In the genomic region with DNA sequence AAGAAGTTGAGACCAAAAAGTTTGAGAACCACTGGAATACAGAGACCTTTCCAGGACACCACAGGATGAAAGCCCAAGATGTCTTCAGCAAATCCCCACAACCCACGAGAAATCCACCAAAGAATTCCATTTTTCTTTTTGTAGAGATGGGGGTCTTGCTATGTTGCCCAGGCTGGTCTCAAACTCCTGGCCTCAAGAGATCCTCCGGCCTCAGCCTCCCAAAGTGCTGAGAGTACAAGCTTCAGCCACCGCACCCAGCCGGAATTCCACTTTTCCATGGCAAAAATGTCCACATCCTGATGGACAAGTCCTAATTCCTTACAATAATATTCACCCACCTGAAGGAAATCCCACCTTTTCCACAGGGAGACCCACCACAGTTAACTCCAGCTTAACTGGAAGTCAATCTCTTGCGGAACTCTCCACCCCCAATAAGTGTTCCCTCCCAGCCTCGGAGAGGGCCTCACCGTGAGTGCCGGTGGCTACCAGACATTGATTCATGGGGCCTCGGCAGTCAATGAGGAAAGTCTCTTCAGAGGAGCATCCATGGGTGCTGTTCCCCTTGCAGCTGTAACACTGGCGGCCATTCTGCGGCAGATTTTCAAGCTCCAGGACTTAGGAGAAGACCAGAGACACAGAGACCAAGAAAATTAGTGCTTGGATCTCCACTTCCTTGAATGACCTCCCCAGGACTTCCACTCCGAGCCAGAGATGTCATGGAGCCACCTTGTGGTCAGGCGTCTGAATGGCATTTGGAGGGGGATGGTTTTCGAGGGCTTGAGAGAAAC, we compare ENCODE assay signal across 8 cellular contexts. TPM values are rescaled to one million over a fixed set of nuclear protein-coding genes. Genes with fewer than 3 reads are reported as not detected.
A peak's percentile ranks its signal among the peaks of the same experiment; 100 is the strongest.
DNase-seq lines count a peak whose midpoint lies in the region; ATAC-seq and TF ChIP-seq lines count a peak whose summit lies in the region.

No MANE protein-coding gene starts in this region.

- H3K4me3 Mint-ChIP-seq in activated T-cell treated with anti-CD3 and anti-CD28 coated beads, Interleukin-2, amount 50 U/mL, for 24 hours = no peak overlapping the region
- H3K4me3 Mint-ChIP-seq in neural progenitor cell = no peak overlapping the region

- no peak for ATAC-seq in HG03432 (IDR thresholded peaks at IDR 0.05; ENCODE audit: unreplicated experiment)
- no peak for ATAC-seq in HG02588 (IDR thresholded peaks at IDR 0.05; ENCODE audit: unreplicated experiment)

- peaks cover 35% of the 10 kb centered on the region for H3K36me3 Mint-ChIP-seq in activated T-cell treated with anti-CD3 and anti-CD28 coated beads, Interleukin-2, amount 50 U/mL, for 24 hours (ENCODE audit: low read depth)
- peaks cover 26% of the 10 kb centered on the region for H3K36me3 Mint-ChIP-seq in neural progenitor cell

- no peak overlapping the region for H3K27ac Mint-ChIP-seq in activated T-cell treated with anti-CD3 and anti-CD28 coated beads, Interleukin-2, amount 50 U/mL, for 24 hours
- H3K27ac Mint-ChIP-seq in neural progenitor cell = no peak overlapping the region

- no peak overlapping the region for H3K27ac ChIP-seq in neural progenitor cell

- H3K9me3 Mint-ChIP-seq in activated T-cell treated with anti-CD3 and anti-CD28 coated beads, Interleukin-2, amount 50 U/mL, for 24 hours = no peaks in the 10 kb centered on the region
- no peaks in the 10 kb centered on the region for H3K9me3 Mint-ChIP-seq in neural progenitor cell

- no peaks in the 10 kb centered on the region for H3K9me3 ChIP-seq in neural progenitor cell (ENCODE audit: low read depth)

- H3K36me3 ChIP-seq in neural progenitor cell = no peaks in the 10 kb centered on the region

- H3K79me2 ChIP-seq in neural progenitor cell (ENCODE audit: low read depth) = no peaks in the 10 kb centered on the region

- peaks cover 3% of the 10 kb centered on the region for H3F3A ChIP-seq in neural progenitor cell (ENCODE audit: low read depth)

- H3K4me3 ChIP-seq in fibroblast of villous mesenchyme (ENCODE audit: low read depth, low read length) (no peak overlapping the region), neural progenitor cell (no peak overlapping the region)

- TF ChIP-seq CTCF in GM13977 (IDR thresholded peaks at IDR 0.05; ENCODE audit: extremely low read depth, insufficient read depth, missing control alignments) (peak; percentile 67), fibroblast of villous mesenchyme (IDR thresholded peaks at IDR 0.05; ENCODE audit: insufficient read depth, low read depth, low read length) (peak; percentile 89), neural progenitor cell (IDR thresholded peaks at IDR 0.05) (peak; percentile 83)

- no peaks in the 10 kb centered on the region for H3K27me3 ChIP-seq in neural progenitor cell

- no peak overlapping the region for H2AFZ ChIP-seq in neural progenitor cell (replicated peaks)

- H4K20me1 ChIP-seq in neural progenitor cell (ENCODE audit: low read depth) = no peaks in the 10 kb centered on the region

- peak; percentile 40 to 67 for DNase-seq in AML-193 (lab: John Stamatoyannopoulos, UW)
- DNase-seq in GM13977 (ENCODE audit: low spot score) = peak; percentile 64
- peak; percentile 78 for DNase-seq in NCI-H69 (lab: John Stamatoyannopoulos, UW)
- peak; percentile 56 for DNase-seq in activated T-cell treated with anti-CD3 and anti-CD28 coated beads, Interleukin-2, amount 50 U/mL, for 24 hours
- DNase-seq in fibroblast of villous mesenchyme (ENCODE audit: low read depth) = peak; percentile 67
- peak; percentile 75 for DNase-seq in neural progenitor cell (ENCODE audit: low spot score)

- in situ Hi-C loops in GM13977 (cut with MboI; ENCODE audit: low pct_unique_long_range_greater_than_20kb, low sequenced_read_pairs, unreplicated experiment) = no loop called here

- no peaks in the 10 kb centered on the region for H3K27me3 Mint-ChIP-seq in activated T-cell treated with anti-CD3 and anti-CD28 coated beads, Interleukin-2, amount 50 U/mL, for 24 hours
- H3K27me3 Mint-ChIP-seq in neural progenitor cell (ENCODE audit: insufficient read depth, low read depth) = peaks cover 8% of the 10 kb centered on the region

- no peaks in the 10 kb centered on the region for H3K4me1 ChIP-seq in neural progenitor cell

- H3K4me2 ChIP-seq in neural progenitor cell = no peak overlapping the region

- no peak overlapping the region for H3K9ac ChIP-seq in neural progenitor cell

- no peaks in the 10 kb centered on the region for H3K4me1 Mint-ChIP-seq in activated T-cell treated with anti-CD3 and anti-CD28 coated beads, Interleukin-2, amount 50 U/mL, for 24 hours (ENCODE audit: low read depth)
- peaks cover 6% of the 10 kb centered on the region for H3K4me1 Mint-ChIP-seq in neural progenitor cell

RNA-seq across cellular contexts. Expression of gene CADM4, which starts 12.3 kb away (rescaled TPM):
- 7.7 and 22.0 TPM in 2 replicates for total RNA-seq in fibroblast of villous mesenchyme
- 7.7 and 28.6 TPM in 2 replicates for total RNA-seq in neural progenitor cell (ENCODE audit: low replicate concordance)

RNA-seq across cellular contexts. Expression of gene PLAUR, which starts 18.0 kb away (rescaled TPM):
- total RNA-seq in fibroblast of villous mesenchyme = 56.6 and 76.3 TPM in 2 replicates
- total RNA-seq in neural progenitor cell (ENCODE audit: low replicate concordance) = 12.9 and 36.5 TPM in 2 replicates

RNA-seq across cellular contexts. Expression of gene ZNF428, which starts 32.5 kb away (rescaled TPM):
- total RNA-seq in fibroblast of villous mesenchyme = 25.0 and 31.9 TPM in 2 replicates
- total RNA-seq in neural progenitor cell (ENCODE audit: low replicate concordance) = 18.5 and 57.7 TPM in 2 replicates

RNA-seq across cellular contexts. Expression of gene SRRM5, which starts 40.1 kb away (rescaled TPM):
- total RNA-seq in fibroblast of villous mesenchyme = under 0.01 TPM in 2 replicates
- 0.25 TPM in 1 of 2 replicates, not detected in the other for total RNA-seq in neural progenitor cell (ENCODE audit: low replicate concordance)

RNA-seq across cellular contexts. Expression of gene ZNF576, which starts 55.6 kb away (rescaled TPM):
- total RNA-seq in fibroblast of villous mesenchyme (9.0 and 9.9 TPM in 2 replicates), neural progenitor cell (ENCODE audit: low replicate concordance) (6.8 and 9.0 TPM in 2 replicates)
